Comparison of ENCODE assay signal across 10 cellular contexts in the genomic region with DNA sequence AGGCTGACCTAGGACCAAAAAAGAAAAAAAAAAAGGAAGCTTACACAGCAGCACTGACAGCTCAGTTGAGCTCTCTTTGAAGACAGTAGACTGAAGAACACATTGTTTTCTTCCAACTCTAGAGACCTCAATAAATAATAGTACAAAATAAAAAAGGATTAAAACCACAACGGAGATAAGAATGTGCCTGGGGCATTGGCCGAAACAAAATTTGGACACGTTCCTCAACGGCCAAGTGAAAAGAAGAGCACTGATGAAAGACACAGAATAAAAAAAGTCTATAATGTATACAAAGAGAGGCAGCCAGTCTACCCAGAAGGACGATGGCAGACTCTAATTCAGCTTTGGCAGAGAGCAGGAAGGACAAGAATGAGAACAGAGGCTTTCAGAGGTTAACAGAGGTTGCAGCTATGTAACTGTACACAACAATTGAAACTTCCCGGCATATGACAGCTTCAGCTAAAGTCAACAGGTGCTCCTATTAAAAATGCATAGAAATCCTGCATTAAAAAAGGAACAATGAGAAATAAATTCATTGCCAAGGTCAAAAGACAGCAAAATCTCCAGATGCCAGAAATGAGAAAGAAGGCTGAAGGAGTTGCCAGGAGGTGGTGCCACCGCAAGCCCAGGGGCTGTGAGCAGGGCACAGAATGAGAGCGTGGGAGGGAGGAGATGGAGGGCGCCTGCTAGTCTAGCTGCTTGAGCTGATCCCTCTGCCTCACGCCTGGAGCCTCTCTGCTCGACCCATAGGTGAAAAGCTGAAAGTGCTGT.
DNase-seq lines count a peak whose midpoint lies in the region; ATAC-seq and TF ChIP-seq lines count a peak whose summit lies in the region.
"Had no signal": no experiment of that assay in that cellular context is flagged by ENCODE, and none has a peak within 500 bp of the region (broad histone marks: within the 10 kb centered on the region; RNA-seq: fewer than 3 reads in every experiment).

No MANE protein-coding gene starts in this region.

- DNase-seq in GM23338 (ENCODE audit: low spot score), result peak; percentile 18
- DNase-seq in SJCRH30, result peak; percentile 61 to 72
- DNase-seq in fibroblast of gingiva (ENCODE audit: low read depth), result peak; percentile 39
- DNase-seq in retinal pigment epithelial cell (ENCODE audit: low read depth), result peak; percentile 44
- no peak for DNase-seq in stomach
- DNase-seq: activated CD4-positive, CD25-positive, alpha-beta regulatory T cell treated with anti-CD3 and anti-CD28 coated beads, Interleukin-2, amount 50 U/mL, for 72 hours; gastrocnemius medialis had no signal

- no peaks in the 10 kb centered on the region for H3K9me2 ChIP-seq in GM23338 (ENCODE audit: insufficient read depth)

- H3K36me3 ChIP-seq in GM23338 (ENCODE audit: insufficient read depth) (no peaks in the 10 kb centered on the region), SJCRH30 (no peaks in the 10 kb centered on the region), stomach (no peaks in the 10 kb centered on the region)
- H3K36me3 ChIP-seq: gastrocnemius medialis had no signal

- WGBS in stomach, 5 donors, result 51 to 67% (median 64%) methylated on average over 11 of the region's 11 CpGs

- H3K27ac ChIP-seq in GM23338 (ENCODE audit: low read depth) (no peak overlapping the region), SJCRH30 (peak overlapping the region; percentile 36), stomach (peak overlapping the region in 2 of 5 donors; percentile 10 to 18)
- H3K27ac ChIP-seq: KMS-11 had no signal

- H3K9me3 ChIP-seq in SJCRH30 (replicated peaks) (no peaks in the 10 kb centered on the region), stomach (no peaks in the 10 kb centered on the region)
- H3K9me3 ChIP-seq: gastrocnemius medialis had no signal

- TF ChIP-seq POLR2A in stomach (IDR thresholded peaks at IDR 0.05), result no peak

- H3K27me3 ChIP-seq in GM23338 (ENCODE audit: insufficient read depth) (no peaks in the 10 kb centered on the region), SJCRH30 (no peaks in the 10 kb centered on the region), stomach (no peaks in the 10 kb centered on the region)
- H3K27me3 ChIP-seq: gastrocnemius medialis had no signal

- no peak overlapping the region for H3K4me2 ChIP-seq in GM23338
- H3K4me2 ChIP-seq: KMS-11 had no signal

- H2AFZ ChIP-seq in GM23338, result no peak overlapping the region

- H3F3A ChIP-seq in GM23338 (replicated peaks; ENCODE audit: low read depth), result no peaks in the 10 kb centered on the region

- intact Hi-C loops in stomach (cut with DNase I; ENCODE audit: low total_unique reads), result no loop called here

- H3K27ac Mint-ChIP-seq in GM23338, result peak overlapping the region; percentile 68; the same call in 1 of the 2 replicates

- peak; percentile 9 to 25; a peak in 2 of 4 replicates for TF ChIP-seq CTCF in GM23338 (conservative IDR thresholded peaks at IDR 0.05; ENCODE audit: low read depth in 2 of 2)
- TF ChIP-seq CTCF in retinal pigment epithelial cell (conservative IDR thresholded peaks at IDR 0.05; ENCODE audit: low read depth, low read length), result peak; percentile 50
- no peak for TF ChIP-seq CTCF in stomach (IDR thresholded peaks at IDR 0.05)

- H3K4me3 Mint-ChIP-seq in GM23338, result no peak overlapping the region

- H3K4me1 Mint-ChIP-seq in GM23338, result no peaks in the 10 kb centered on the region

- no peaks in the 10 kb centered on the region; the same call in 2 of the 3 replicates for H3K36me3 Mint-ChIP-seq in GM23338 (ENCODE audit: low read depth)

- no peak overlapping the region for H3K4me3 ChIP-seq in GM23338
- no peak overlapping the region for H3K4me3 ChIP-seq in SJCRH30
- no peak overlapping the region for H3K4me3 ChIP-seq in retinal pigment epithelial cell (ENCODE audit: low read length)
- H3K4me3 ChIP-seq in stomach, result no peak overlapping the region
- H3K4me3 ChIP-seq: gastrocnemius medialis had no signal

- TF ChIP-seq EP300 in stomach (IDR thresholded peaks at IDR 0.05), result no peak

- no peaks in the 10 kb centered on the region for H3K79me2 ChIP-seq in GM23338 (replicated peaks; ENCODE audit: insufficient read depth)

- H3K9me3 Mint-ChIP-seq in GM23338, result no peaks in the 10 kb centered on the region

- no peaks in the 10 kb centered on the region for H4K20me1 ChIP-seq in GM23338 (replicated peaks; ENCODE audit: insufficient read depth)

- ATAC-seq in GM23338 (peak; percentile 85), GM19397 (IDR thresholded peaks at IDR 0.05; ENCODE audit: unreplicated experiment) (no peak), GM21515 (IDR thresholded peaks at IDR 0.05; ENCODE audit: unreplicated experiment) (no peak)

- no peaks in the 10 kb centered on the region for H3K4me1 ChIP-seq in GM23338 (ENCODE audit: insufficient read depth)
- peaks cover 24% of the 10 kb centered on the region for H3K4me1 ChIP-seq in SJCRH30
- H3K4me1 ChIP-seq in stomach, result peaks cover 0 to 25% (median 9%) of the 10 kb centered on the region in 4 donors

- H3K27me3 Mint-ChIP-seq in GM23338 (ENCODE audit: insufficient read depth, low read depth, poor library complexity), result no peaks in the 10 kb centered on the region

TF ChIP-seq in GM23338, 12 proteins besides CTCF, POLR2A, EP300 and RAD21 (continues in another document):
- TF ChIP-seq NANOG (IDR thresholded peaks at IDR 0.05; ENCODE audit: borderline replicate concordance) (no peak), EZH2 (IDR thresholded peaks at IDR 0.05; ENCODE audit: low read depth, unreplicated experiment) (no peak), CREB1 (CRISPR knock-in tag; IDR thresholded peaks at IDR 0.05; ENCODE audit: low read depth) (no peak), ETS1 (IDR thresholded peaks at IDR 0.05) (no peak), EZH2phosphoT487 (IDR thresholded peaks at IDR 0.05; ENCODE audit: unreplicated experiment) (no peak), JUNB (IDR thresholded peaks at IDR 0.05; ENCODE audit: unreplicated experiment) (no peak), ZNF114 (CRISPR knock-in tag; IDR thresholded peaks at IDR 0.05) (no peak), STAT1 (IDR thresholded peaks at IDR 0.05; ENCODE audit: unreplicated experiment) (no peak), ZNF331 (CRISPR knock-in tag; IDR thresholded peaks at IDR 0.05; ENCODE audit: low read depth) (no peak), POLR2AphosphoS5 (IDR thresholded peaks at IDR 0.05; ENCODE audit: low read depth) (no peak)
- TF ChIP-seq, protein P1, sequence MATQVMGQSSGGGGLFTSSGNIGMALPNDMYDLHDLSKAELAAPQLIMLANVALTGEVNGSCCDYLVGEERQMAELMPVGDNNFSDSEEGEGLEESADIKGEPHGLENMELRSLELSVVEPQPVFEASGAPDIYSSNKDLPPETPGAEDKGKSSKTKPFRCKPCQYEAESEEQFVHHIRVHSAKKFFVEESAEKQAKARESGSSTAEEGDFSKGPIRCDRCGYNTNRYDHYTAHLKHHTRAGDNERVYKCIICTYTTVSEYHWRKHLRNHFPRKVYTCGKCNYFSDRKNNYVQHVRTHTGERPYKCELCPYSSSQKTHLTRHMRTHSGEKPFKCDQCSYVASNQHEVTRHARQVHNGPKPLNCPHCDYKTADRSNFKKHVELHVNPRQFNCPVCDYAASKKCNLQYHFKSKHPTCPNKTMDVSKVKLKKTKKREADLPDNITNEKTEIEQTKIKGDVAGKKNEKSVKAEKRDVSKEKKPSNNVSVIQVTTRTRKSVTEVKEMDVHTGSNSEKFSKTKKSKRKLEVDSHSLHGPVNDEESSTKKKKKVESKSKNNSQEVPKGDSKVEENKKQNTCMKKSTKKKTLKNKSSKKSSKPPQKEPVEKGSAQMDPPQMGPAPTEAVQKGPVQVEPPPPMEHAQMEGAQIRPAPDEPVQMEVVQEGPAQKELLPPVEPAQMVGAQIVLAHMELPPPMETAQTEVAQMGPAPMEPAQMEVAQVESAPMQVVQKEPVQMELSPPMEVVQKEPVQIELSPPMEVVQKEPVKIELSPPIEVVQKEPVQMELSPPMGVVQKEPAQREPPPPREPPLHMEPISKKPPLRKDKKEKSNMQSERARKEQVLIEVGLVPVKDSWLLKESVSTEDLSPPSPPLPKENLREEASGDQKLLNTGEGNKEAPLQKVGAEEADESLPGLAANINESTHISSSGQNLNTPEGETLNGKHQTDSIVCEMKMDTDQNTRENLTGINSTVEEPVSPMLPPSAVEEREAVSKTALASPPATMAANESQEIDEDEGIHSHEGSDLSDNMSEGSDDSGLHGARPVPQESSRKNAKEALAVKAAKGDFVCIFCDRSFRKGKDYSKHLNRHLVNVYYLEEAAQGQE (IDR thresholded peaks at IDR 0.05; ENCODE audit: unreplicated experiment), result no peak

Comparison
In these comparisons a context has a peak if more than half of its experiments do, and no peak if none do; other contexts are left out.
1. CTCF ChIP-seq: peak in GM23338 (2 of 2) and retinal pigment epithelial cell (single experiment); none in stomach (0 of 7).